18 cellular contexts compared by ENCODE assay signal in genomic region chr22:42693055-42693762, GRCh38. TPM values are rescaled to one million over a fixed set of nuclear protein-coding genes. Genes with fewer than 3 reads are reported as not detected.
"Had no signal": no experiment of that assay in that cellular context is flagged by ENCODE, and none has a peak within 500 bp of the region (broad histone marks: within the 10 kb centered on the region; RNA-seq: fewer than 3 reads in every experiment).

No MANE protein-coding gene starts in this region.

- H3K4me3 ChIP-seq: psoas muscle, stomach, thoracic aorta had no signal

- H3K36me3 ChIP-seq: brain microvascular endothelial cell had no signal

- H3K27ac ChIP-seq: brain microvascular endothelial cell, epithelial cell of prostate, psoas muscle had no signal

- DNase-seq: activated CD4-positive, alpha-beta T cell treated with anti-CD3 and anti-CD28 coated beads, Interleukin-2, amount 50 U/mL, for 1 hour; activated CD8-positive, alpha-beta memory T cell treated with anti-CD3 and anti-CD28 coated beads for 24 hours; activated naive CD8-positive, alpha-beta T cell treated with anti-CD3 and anti-CD28 coated beads for 36 hours; brain microvascular endothelial cell; cerebellar nuclear complex; effector CD8-positive, alpha-beta T cell; hippocampal formation; stimulated activated CD4-positive, alpha-beta T cell treated with anti-CD3 and anti-CD28 coated beads, Interleukin-1b, Interleukin-23, amount 100 ng/mL, for 48 hours; stomach; T-helper 1 cell; T1000 had no signal

- ATAC-seq: activated CD4-positive, CD25-positive, alpha-beta regulatory T cell treated with anti-CD3 and anti-CD28 coated beads, Interleukin-2, amount 50 U/mL, for 24 hours; psoas muscle had no signal

- H3K27me3 ChIP-seq: brain microvascular endothelial cell, stomach had no signal

- H3K9me3 ChIP-seq: psoas muscle, stomach, thoracic aorta had no signal

RNA-seq across cellular contexts. Expression of gene A4GALT, which starts 27.5 kb away (rescaled TPM):
- total RNA-seq: activated T-helper 1 cell treated with anti-CD3 and anti-CD28 coated beads, Interleukin-12 subunit alpha, Interleukin-12 subunit beta, Interleukin-2, Interleukin-4 antibody, amounts not matched to agents 30 ng/mL and 10 ng/mL and 1 ng/mL, durations not matched to agents 14 hours and 24 hours and 36 hours had no signal

RNA-seq across cellular contexts. Expression of gene ATP5MGL, which starts 52.8 kb away (rescaled TPM):
- total RNA-seq: kidney epithelial cell, omental fat pad, thoracic aorta had no signal
